8 cellular contexts compared by ENCODE assay signal in genomic region chr3:179322481-179323196, GRCh38. TPM values are rescaled to one million over a fixed set of nuclear protein-coding genes. Genes with fewer than 3 reads are reported as not detected.
DNase-seq lines count a peak whose midpoint lies in the region; ATAC-seq and TF ChIP-seq lines count a peak whose summit lies in the region.

TSS of gene ZNF639 (plus strand) at chr3:179323031. CDS start at chr3:179328294, 5,263 bp downstream.

- peak; percentile 72 for DNase-seq in GM04504 (ENCODE audit: low read depth)
- DNase-seq in HAP-1 (ENCODE audit: low spot score in 2 of 2), result peak; percentile 83 to 93
- peak; percentile 94 for DNase-seq in MG63
- peak; percentile 79 for DNase-seq in SK-MEL-5 (ENCODE audit: low read depth, low spot score)
- DNase-seq in activated naive CD4-positive, alpha-beta T cell treated with Interleukin-2 at 50 U/mL for 16 hours, result peak; percentile 86
- peak; percentile 96 for DNase-seq in germinal center (ENCODE audit: low spot score)
- peak; percentile 36 for DNase-seq in omental fat pad (ENCODE audit: low spot score)

- no peaks in the 10 kb centered on the region for H3K9me3 ChIP-seq in HAP-1
- H3K9me3 ChIP-seq in MG63, result no peaks in the 10 kb centered on the region

- H3K36me3 ChIP-seq in HAP-1 (replicated peaks) (peaks cover 20% of the 10 kb centered on the region), MG63 (peaks cover 37% of the 10 kb centered on the region)

- H3K4me1 ChIP-seq in HAP-1, result peaks cover 19% of the 10 kb centered on the region

- peak within 1 kb of the TSS; percentile 85 for H3K27ac ChIP-seq in temporal lobe (ENCODE audit: low read depth, low read length)

- in situ Hi-C loops in HAP-1 (cut with MboI; ENCODE audit: low sequenced_read_pairs), result loop anchor here (10.0 to 25.0 kb wide), 3 partner anchors 185 to 885 kb away; partner anchors contain the start of genes ACTL6A and PIK3CA
- in situ Hi-C loops in SK-MEL-5 (cut with HindIII; ENCODE audit: low pct_unique_long_range_greater_than_20kb, low sequenced_read_pairs), result loop anchor here (25.0 kb wide), 1 partner anchor 310 kb away; no protein-coding TSS in a partner anchor

- peak within 1 kb of the TSS; percentile 87 for H3K4me3 ChIP-seq in HAP-1
- H3K4me3 ChIP-seq in MG63, result peak within 1 kb of the TSS; percentile 89

- TF ChIP-seq CTCF in omental fat pad (IDR thresholded peaks at IDR 0.05), result peak in 2 of 3 donors; percentile 57 to 66

- peak; percentile 97 for ATAC-seq in omental fat pad (ENCODE audit: low FRiP score)

- H3K27me3 ChIP-seq in HAP-1 (ENCODE audit: low read depth) (no peaks in the 10 kb centered on the region), MG63 (no peaks in the 10 kb centered on the region)

RNA-seq across cellular contexts. Expression of gene ZNF639, which starts in this region (rescaled TPM):
- total RNA-seq in MG63 (2014; rRNA removed; shearing (Covaris generic); ENCODE audit: low replicate concordance), result 89.9 and 138 TPM in 2 replicates
- total RNA-seq in SK-MEL-5 (2014; rRNA removed; shearing (Covaris generic)), result 39.2 and 39.3 TPM in 2 replicates
- polyA plus RNA-seq in SK-MEL-5 (2015; cell fraction: cytosol; rRNA removed), result 26.7 and 29.7 TPM in 2 replicates
- 22.2 and 34.3 TPM in 2 replicates for polyA plus RNA-seq in SK-MEL-5 (2015; cell fraction: nucleus; rRNA removed)
- total RNA-seq in omental fat pad (10 to 100 TPM; 31.8 to 52.8 (median 36.8) TPM), temporal lobe (79.4 TPM)

Comparison
In these comparisons a context has a peak if more than half of its experiments do, and no peak if none do; other contexts are left out.
1. Peak in every context shown above with its lines: DNase-seq, ATAC-seq, H3K4me3 ChIP-seq and H3K27ac ChIP-seq.
2. DNase-seq: peak in every context shown above with its lines; median percentile 96 in germinal center; 94 in MG63; 88 in HAP-1; 86 in activated naive CD4-positive, alpha-beta T cell treated with Interleukin-2 at 50 U/mL for 16 hours; 79 in SK-MEL-5; 72 in GM04504; 36 in omental fat pad.